Comparison of ENCODE assay signal across 10 cellular contexts in genomic region chr19:39415111-39416046, GRCh38. TPM values are rescaled to one million over a fixed set of nuclear protein-coding genes. Genes with fewer than 3 reads are reported as not detected.
A peak's percentile ranks its signal among the peaks of the same experiment; 100 is the strongest.
DNase-seq lines count a peak whose midpoint lies in the region; ATAC-seq and TF ChIP-seq lines count a peak whose summit lies in the region.
"Had no signal": no experiment of that assay in that cellular context is flagged by ENCODE, and none has a peak within 500 bp of the region (broad histone marks: within the 10 kb centered on the region; RNA-seq: fewer than 3 reads in every experiment).

No MANE protein-coding gene starts in this region.

- no peak overlapping the region for H3K27ac Mint-ChIP-seq in activated naive CD8-positive, alpha-beta T cell treated with anti-CD3 and anti-CD28 coated beads for 36 hours
- no peak overlapping the region for H3K27ac Mint-ChIP-seq in activated naive CD8-positive, alpha-beta T cell treated with anti-CD3 and anti-CD28 coated beads, Interleukin-2, amount 50 U/mL, for 24 hours

- peaks cover 4% of the 10 kb centered on the region for H3K27me3 Mint-ChIP-seq in activated naive CD8-positive, alpha-beta T cell treated with anti-CD3 and anti-CD28 coated beads for 36 hours
- H3K27me3 Mint-ChIP-seq in activated naive CD8-positive, alpha-beta T cell treated with anti-CD3 and anti-CD28 coated beads, Interleukin-2, amount 50 U/mL, for 24 hours = peaks cover 2% of the 10 kb centered on the region

- H4K20me1 ChIP-seq in DOHH2 (ENCODE audit: control insufficient read depth, insufficient read depth, low read depth, low read length) = peaks cover 5% of the 10 kb centered on the region; the same call in 1 of the 2 replicates

- H3K9me3 ChIP-seq in DOHH2 (ENCODE audit: control insufficient read depth, insufficient read depth, low read length) (no peaks in the 10 kb centered on the region), left ventricle myocardium inferior (replicated peaks) (no peaks in the 10 kb centered on the region)

- H3K4me2 ChIP-seq in DOHH2 (ENCODE audit: low read length) = no peak overlapping the region

- H3K36me3 Mint-ChIP-seq in activated naive CD8-positive, alpha-beta T cell treated with anti-CD3 and anti-CD28 coated beads for 36 hours = peaks cover 4% of the 10 kb centered on the region
- peaks cover 5% of the 10 kb centered on the region for H3K36me3 Mint-ChIP-seq in activated naive CD8-positive, alpha-beta T cell treated with anti-CD3 and anti-CD28 coated beads, Interleukin-2, amount 50 U/mL, for 24 hours (ENCODE audit: low read depth)

- peaks cover 24% of the 10 kb centered on the region for H3K79me2 ChIP-seq in DOHH2 (ENCODE audit: control insufficient read depth, low read length)

- peaks cover 20% of the 10 kb centered on the region for H3K36me3 ChIP-seq in DOHH2 (ENCODE audit: control insufficient read depth, low read length)
- H3K36me3 ChIP-seq in left ventricle myocardium inferior = peaks cover 36% of the 10 kb centered on the region

- no peaks in the 10 kb centered on the region for H3K9me2 ChIP-seq in DOHH2 (replicated peaks; ENCODE audit: control insufficient read depth, low read length)

- DNase-seq in left ventricle myocardium inferior (no peak), skeletal muscle cell (ENCODE audit: low read depth) (no peak), NCI-H69 (lab: John Stamatoyannopoulos, UW) (no peak), substantia nigra (lab: John Stamatoyannopoulos, UW) (no peak)
- DNase-seq in activated naive CD8-positive, alpha-beta T cell treated with anti-CD3 and anti-CD28 coated beads for 36 hours = no peak
- DNase-seq in activated naive CD8-positive, alpha-beta T cell treated with anti-CD3 and anti-CD28 coated beads, Interleukin-2, amount 50 U/mL, for 24 hours = no peak
- DNase-seq: cerebellar nuclear complex; stimulated activated CD4-positive, alpha-beta T cell treated with anti-CD3 and anti-CD28 coated beads, Interleukin-1b, Interleukin-23, amount 100 ng/mL, for 48 hours had no signal

- intact Hi-C loops in left ventricle myocardium inferior (cut with micrococcal nuclease) = no loop called here

- H3K4me1 Mint-ChIP-seq in activated naive CD8-positive, alpha-beta T cell treated with anti-CD3 and anti-CD28 coated beads for 36 hours = peaks cover 25% of the 10 kb centered on the region
- H3K4me1 Mint-ChIP-seq in activated naive CD8-positive, alpha-beta T cell treated with anti-CD3 and anti-CD28 coated beads, Interleukin-2, amount 50 U/mL, for 24 hours = peaks cover 31% of the 10 kb centered on the region

- ATAC-seq in activated naive CD8-positive, alpha-beta T cell treated with anti-CD3 and anti-CD28 coated beads, Interleukin-2, amount 50 U/mL, for 24 hours = no peak

- peaks cover 16% of the 10 kb centered on the region for H3F3A ChIP-seq in DOHH2 (ENCODE audit: control insufficient read depth, insufficient read depth)

- H3K4me1 ChIP-seq in DOHH2 (ENCODE audit: control insufficient read depth, low read length) = peaks cover 30% of the 10 kb centered on the region
- H3K4me1 ChIP-seq in left ventricle myocardium inferior = peaks cover 64% of the 10 kb centered on the region

- H3K4me3 Mint-ChIP-seq in activated naive CD8-positive, alpha-beta T cell treated with anti-CD3 and anti-CD28 coated beads for 36 hours = no peak overlapping the region
- H3K4me3 Mint-ChIP-seq in activated naive CD8-positive, alpha-beta T cell treated with anti-CD3 and anti-CD28 coated beads, Interleukin-2, amount 50 U/mL, for 24 hours = no peak overlapping the region

- H3K27ac ChIP-seq in DOHH2 (ENCODE audit: low read depth, low read length) (no peak overlapping the region), left ventricle myocardium inferior (replicated peaks) (peak overlapping the region; percentile 99), substantia nigra (ENCODE audit: low read depth, low read length, poor library complexity, severe bottlenecking) (no peak overlapping the region)

- H3K27me3 ChIP-seq in DOHH2 (ENCODE audit: control insufficient read depth, low read length) = no peaks in the 10 kb centered on the region
- no peaks in the 10 kb centered on the region for H3K27me3 ChIP-seq in left ventricle myocardium inferior (ENCODE audit: low read depth)

- no peak overlapping the region for H3K4me3 ChIP-seq in DOHH2 (ENCODE audit: low read length)
- H3K4me3 ChIP-seq in WI38 (ENCODE audit: low read depth, low read length) = peak overlapping the region; percentile 89
- H3K4me3 ChIP-seq in left ventricle myocardium inferior = peak overlapping the region; percentile 87
- H3K4me3 ChIP-seq in skeletal muscle cell (ENCODE audit: low read depth, low read length) = peak overlapping the region; percentile 78

- H3K9me3 Mint-ChIP-seq in activated naive CD8-positive, alpha-beta T cell treated with anti-CD3 and anti-CD28 coated beads for 36 hours = no peaks in the 10 kb centered on the region
- H3K9me3 Mint-ChIP-seq in activated naive CD8-positive, alpha-beta T cell treated with anti-CD3 and anti-CD28 coated beads, Interleukin-2, amount 50 U/mL, for 24 hours = no peaks in the 10 kb centered on the region

- TF ChIP-seq CTCF in DOHH2 (IDR thresholded peaks at IDR 0.05; ENCODE audit: low read depth, low read length, poor library complexity, severe bottlenecking) (peak; percentile 15), WI38 (IDR thresholded peaks at IDR 0.05; ENCODE audit: low read depth, low read length) (no peak), left ventricle myocardium inferior (IDR thresholded peaks at IDR 0.05; ENCODE audit: borderline replicate concordance) (no peak)

RNA-seq across cellular contexts. Expression of gene PLEKHG2, which starts 2.9 kb away (rescaled TPM):
- total RNA-seq in left ventricle myocardium inferior = 14.1 TPM
- 10 to 100 TPM; 29.1 to 40.0 TPM for total RNA-seq in activated naive CD8-positive, alpha-beta T cell treated with anti-CD3 and anti-CD28 coated beads for 36 hours

RNA-seq across cellular contexts. Expression of gene ZFP36, which starts 8.7 kb away (rescaled TPM):
- 34.8 TPM for total RNA-seq in left ventricle myocardium inferior
- 10 to 100 TPM; 15.5 to 15.6 TPM for total RNA-seq in activated naive CD8-positive, alpha-beta T cell treated with anti-CD3 and anti-CD28 coated beads for 36 hours

RNA-seq across cellular contexts. Expression of gene RPS16, which starts 20.4 kb away (rescaled TPM):
- 1,107 TPM for total RNA-seq in left ventricle myocardium inferior
- 1,000 to 10,000 TPM; 3,164 to 3,181 TPM for total RNA-seq in activated naive CD8-positive, alpha-beta T cell treated with anti-CD3 and anti-CD28 coated beads for 36 hours

RNA-seq across cellular contexts. Expression of gene MED29, which starts 24.2 kb away (rescaled TPM):
- total RNA-seq in left ventricle myocardium inferior = 25.7 TPM
- total RNA-seq in activated naive CD8-positive, alpha-beta T cell treated with anti-CD3 and anti-CD28 coated beads for 36 hours = 10 to 100 TPM; 23.3 to 26.8 TPM

RNA-seq across cellular contexts. Expression of gene PAF1, which starts 24.5 kb away (rescaled TPM):
- total RNA-seq in left ventricle myocardium inferior = 33.2 TPM
- total RNA-seq in activated naive CD8-positive, alpha-beta T cell treated with anti-CD3 and anti-CD28 coated beads for 36 hours = 10 to 100 TPM; 43.6 to 44.0 TPM
